ENCODE assay signal across 17 cellular contexts in the genomic region with DNA sequence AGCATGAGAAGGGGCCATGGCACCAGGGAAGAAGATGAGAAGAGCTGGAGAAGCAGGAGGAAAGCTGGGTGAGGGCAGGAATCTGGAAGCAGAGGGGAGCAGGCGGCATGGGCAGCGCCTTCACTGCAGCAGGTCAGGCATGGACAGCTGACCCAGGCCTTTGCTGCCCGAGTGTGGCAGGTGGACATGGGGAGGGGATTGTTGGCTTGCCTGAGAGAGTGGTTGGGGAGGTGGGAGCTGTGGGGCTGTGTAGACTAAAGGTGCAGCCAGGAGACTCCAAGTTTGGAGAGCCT. TPM values are rescaled to one million over a fixed set of nuclear protein-coding genes. Genes with fewer than 3 reads are reported as not detected.
"Had no signal": no experiment of that assay in that cellular context is flagged by ENCODE, and none has a peak within 500 bp of the region (broad histone marks: within the 10 kb centered on the region; RNA-seq: fewer than 3 reads in every experiment).

No MANE protein-coding gene starts in this region.

- H3K36me3 Mint-ChIP-seq: naive thymus-derived CD4-positive, alpha-beta T cell had no signal

- H3K27ac Mint-ChIP-seq: naive thymus-derived CD4-positive, alpha-beta T cell had no signal

- DNase-seq: cortex of kidney; erythroblast; foreskin melanocyte; left colon; left ventricle myocardium superior; ovary; sigmoid colon; stimulated activated CD4-positive, alpha-beta T cell treated with anti-CD3 and anti-CD28 coated beads, Interleukin-12 subunit alpha, Interleukin-12 subunit beta, amount 100 ng/mL, for 4 hours; stimulated activated naive CD4-positive, alpha-beta T cell; stomach; transverse colon had no signal

- ATAC-seq: left colon; left ventricle myocardium superior; naive thymus-derived CD4-positive, alpha-beta T cell had no signal

- H3K4me3 Mint-ChIP-seq: naive thymus-derived CD4-positive, alpha-beta T cell had no signal

RNA-seq across cellular contexts. Expression of gene SLC25A48, which starts 2.3 kb away (rescaled TPM):
- total RNA-seq: endothelial cell of umbilical vein; kidney epithelial cell; lung microvascular endothelial cell; mononuclear cell; naive thymus-derived CD4-positive, alpha-beta T cell; right atrium auricular region; sigmoid colon had no signal
- polyA plus RNA-seq: endothelial cell of umbilical vein; naive thymus-derived CD4-positive, alpha-beta T cell; ovary had no signal
